Comparison of ENCODE assay signal across 8 cellular contexts in genomic region chr7:23597064-23597907, GRCh38. TPM values are rescaled to one million over a fixed set of nuclear protein-coding genes. Genes with fewer than 3 reads are reported as not detected.
A peak's percentile ranks its signal among the peaks of the same experiment; 100 is the strongest.
DNase-seq lines count a peak whose midpoint lies in the region; ATAC-seq and TF ChIP-seq lines count a peak whose summit lies in the region.

A gene with protein sequence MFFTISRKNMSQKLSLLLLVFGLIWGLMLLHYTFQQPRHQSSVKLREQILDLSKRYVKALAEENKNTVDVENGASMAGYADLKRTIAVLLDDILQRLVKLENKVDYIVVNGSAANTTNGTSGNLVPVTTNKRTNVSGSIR (plus strand): TSS chr7:23597382. CDS start chr7:23611316, 13,934 bp downstream.

- intact Hi-C loops in right lobe of liver (cut with DNase I), result no loop called here

- peak within 1 kb of the TSS; percentile 85 for H3K4me2 ChIP-seq in BLaER1

- peak within 1 kb of the TSS; percentile 71 for H3K27ac ChIP-seq in BLaER1
- H3K27ac ChIP-seq in right lobe of liver, result peak within 1 kb of the TSS; percentile 86 to 90 (median 88)

- H4K20me1 ChIP-seq in BLaER1, result peaks cover 25% of the 10 kb centered on the region; the same call in 1 of the 2 replicates

- TF ChIP-seq CTCF in right lobe of liver (IDR thresholded peaks at IDR 0.05), result no peak

- TF ChIP-seq POLR2A in right lobe of liver (IDR thresholded peaks at IDR 0.05), result peak; percentile 79

- no peaks in the 10 kb centered on the region for H3K27me3 ChIP-seq in BLaER1
- no peaks in the 10 kb centered on the region for H3K27me3 ChIP-seq in right lobe of liver

- 14% methylated on average over 15 of the region's 94 CpGs for WGBS in right lobe of liver (ENCODE audit: insufficient coverage, low coverage, low lambda C conversion rate, missing lambda C conversion rate)

- H3K9ac ChIP-seq in BLaER1, result peak within 1 kb of the TSS; percentile 82

- H3K4me3 ChIP-seq in BLaER1, result peak within 1 kb of the TSS; percentile 90
- H3K4me3 ChIP-seq in right lobe of liver, result peak within 1 kb of the TSS; percentile 71 to 85 (median 79)

- H3K4me1 ChIP-seq in BLaER1, result peaks cover 57% of the 10 kb centered on the region
- peaks cover 0 to 19% (median 4%) of the 10 kb centered on the region in 4 donors for H3K4me1 ChIP-seq in right lobe of liver

- no peaks in the 10 kb centered on the region for H3K9me3 ChIP-seq in BLaER1
- no peaks in the 10 kb centered on the region for H3K9me3 ChIP-seq in right lobe of liver

- ATAC-seq in HG03457 (IDR thresholded peaks at IDR 0.05; ENCODE audit: unreplicated experiment) (peak; percentile 83), right lobe of liver (peak; percentile 96 to 99 (median 97))

- DNase-seq in GM19240 (ENCODE audit: insufficient read length, low spot score), result peak; percentile 81
- DNase-seq in NCI-H524 (lab: John Stamatoyannopoulos, UW), result peak; percentile 84 to 88
- peak; percentile 60 to 72 for DNase-seq in activated CD4-positive, alpha-beta T cell treated with anti-CD3 and anti-CD28 coated beads, Interleukin-2, amount 50 U/mL, for 24 hours (ENCODE audit: low read depth in 1 of 2, low spot score in 1 of 2)
- peak; percentile 80 to 93 for DNase-seq in dermis microvascular lymphatic vessel endothelial cell (ENCODE audit: low read depth in 2 of 2)
- peak; percentile 95 to 97 (median 97) for DNase-seq in right lobe of liver
- DNase-seq in stimulated activated CD4-positive, alpha-beta T cell treated with anti-CD3 and anti-CD28 coated beads, Interleukin-4, amount 100 ng/mL, for 24 hours, result peak; percentile 84

- H3K36me3 ChIP-seq in BLaER1 (no peaks in the 10 kb centered on the region), right lobe of liver (no peaks in the 10 kb centered on the region)

RNA-seq across cellular contexts. Expression of the gene that starts here (rescaled TPM):
- total RNA-seq in dermis microvascular lymphatic vessel endothelial cell, result 12.3 and 17.6 TPM in 2 replicates
- total RNA-seq in right lobe of liver, result 1 to 10 TPM; 5.9 to 9.8 (median 6.2) TPM

Comparison
In these comparisons a context has a peak if more than half of its experiments do, and no peak if none do; other contexts are left out.
1. Peak in every context shown above with its lines: DNase-seq, ATAC-seq, H3K4me3 ChIP-seq and H3K27ac ChIP-seq.